Comparison of ENCODE assay signal across 2 cellular contexts in genomic region chr18:59249186-59249774, GRCh38.
TF ChIP-seq lines count a peak whose summit lies in the region.

No MANE protein-coding gene starts in this region.

TF ChIP-seq in IMR-90, 13 proteins besides CTCF, POLR2A, EP300 and RAD21:
- TF ChIP-seq MAFK (IDR thresholded peaks at IDR 0.05; ENCODE audit: low read depth, low read length): peak; percentile 60; the same call in 1 of the 2 replicates
- TF ChIP-seq NFE2L2 (IDR thresholded peaks at IDR 0.05; ENCODE audit: low read depth, low read length): no peak
- TF ChIP-seq SMC3 (IDR thresholded peaks at IDR 0.05; ENCODE audit: low read depth, low read length): peak; percentile 66

TF ChIP-seq in HepG2, 621 proteins besides CTCF, POLR2A, EP300 and RAD21:
- TF ChIP-seq MAFF (IDR thresholded peaks at IDR 0.05; ENCODE audit: low read depth, low read length) (peak; percentile 61), ZNF629 (CRISPR knock-in tag; conservative IDR thresholded peaks at IDR 0.05) (no peak), MAFK (conservative IDR thresholded peaks at IDR 0.05 in 1 of 2, IDR thresholded peaks at IDR 0.05 in 1 of 2; ENCODE audit: low read length in 2 of 2) (peak; percentile 52 to 70; a peak in 3 of 4 replicates), SMC3 (IDR thresholded peaks at IDR 0.05; ENCODE audit: low read length) (peak; percentile 61; the same call in 1 of the 2 replicates), THAP8 (CRISPR knock-in tag; IDR thresholded peaks at IDR 0.05; ENCODE audit: borderline replicate concordance) (no peak), SIX1 (CRISPR knock-in tag; IDR thresholded peaks at IDR 0.05; ENCODE audit: borderline replicate concordance) (no peak), STAG1 (CRISPR knock-in tag; IDR thresholded peaks at IDR 0.05) (peak; percentile 74)
